In genomic region chr5:56480305-56481146, GRCh38 we compare ENCODE assay signal across 8 cellular contexts.
A peak's percentile ranks its signal among the peaks of the same experiment; 100 is the strongest.
DNase-seq lines count a peak whose midpoint lies in the region; ATAC-seq, FAIRE-seq and TF ChIP-seq lines count a peak whose summit lies in the region.

No MANE protein-coding gene starts in this region.

- ATAC-seq in HG02588 (IDR thresholded peaks at IDR 0.05; ENCODE audit: unreplicated experiment), result peak; percentile 42
- ATAC-seq in T-helper 17 cell, result peak; percentile 57
- ATAC-seq in GM19397 (IDR thresholded peaks at IDR 0.05; ENCODE audit: unreplicated experiment), result no peak

- H3K27ac ChIP-seq in colonic mucosa (peak overlapping the region; percentile 76), layer of hippocampus (ENCODE audit: low read depth, low read length) (peak overlapping the region; percentile 62), small intestine (ENCODE audit: low read depth in 1 of 2, low read length in 1 of 2) (peak overlapping the region in 1 of 2 donors; percentile 90)

- no peak for FAIRE-seq in small intestine (lab: Jason Lieb, UNC)

- H3K9me3 ChIP-seq in T-helper 17 cell (ENCODE audit: control insufficient read depth, low read length, poor library complexity, severe bottlenecking) (no peaks in the 10 kb centered on the region), colonic mucosa (no peaks in the 10 kb centered on the region), small intestine (ENCODE audit: control insufficient read depth, low read depth) (no peaks in the 10 kb centered on the region)

- H3K4me3 ChIP-seq in colonic mucosa (peak overlapping the region; percentile 40), small intestine (ENCODE audit: low read depth in 1 of 2, low read length in 2 of 2) (peak overlapping the region; percentile 37 to 50)

- H3K36me3 ChIP-seq in colonic mucosa (no peaks in the 10 kb centered on the region), small intestine (ENCODE audit: control insufficient read depth in 2 of 2, insufficient read depth in 2 of 2, low read length in 2 of 2) (no peaks in the 10 kb centered on the region)

- H3K4me1 Mint-ChIP-seq in T-helper 17 cell, result peaks cover 53% of the 10 kb centered on the region

- no peaks in the 10 kb centered on the region for H3K4me1 ChIP-seq in colonic mucosa
- no peaks in the 10 kb centered on the region for H3K4me1 ChIP-seq in small intestine (ENCODE audit: control insufficient read depth in 2 of 2, insufficient read depth in 1 of 2, low read depth in 1 of 2, low read length in 1 of 2)

- WGBS in small intestine, 3 donors, result 2 to 6% (median 5%) methylated on average over 39 to 51 of the region's 51 CpGs

- H3K27me3 Mint-ChIP-seq in T-helper 17 cell, result no peaks in the 10 kb centered on the region

- H3K4me3 Mint-ChIP-seq in T-helper 17 cell, result peak overlapping the region; percentile 92

- TF ChIP-seq CTCF in colonic mucosa (IDR thresholded peaks at IDR 0.05), result no peak

- peak overlapping the region; percentile 99 for H3K27ac Mint-ChIP-seq in T-helper 17 cell

- intact Hi-C loops in colonic mucosa (cut with DNase I), result no loop called here

- H3K9ac ChIP-seq in colonic mucosa (ENCODE audit: low read depth in 2 of 2, low read length in 2 of 2), result peak overlapping the region; percentile 46 to 51

- H3K36me3 Mint-ChIP-seq in T-helper 17 cell (ENCODE audit: low read depth), result no peaks in the 10 kb centered on the region

- DNase-seq in DMS53 (lab: John Stamatoyannopoulos, UW) (peak; percentile 53), T-helper 17 cell (peak; percentile 28 to 44 (median 33)), colonic mucosa (peak; percentile 40), small intestine (no peak), DMS79 (lab: John Stamatoyannopoulos, UW) (no peak)

- H3K27me3 ChIP-seq in colonic mucosa, result no peaks in the 10 kb centered on the region
- no peaks in the 10 kb centered on the region for H3K27me3 ChIP-seq in layer of hippocampus (ENCODE audit: control insufficient read depth, insufficient read depth, low read length)
- no peaks in the 10 kb centered on the region for H3K27me3 ChIP-seq in small intestine (ENCODE audit: control insufficient read depth in 2 of 2, insufficient read depth in 2 of 2, low read length in 2 of 2)

Comparison
In these comparisons a context has a peak if more than half of its experiments do, and no peak if none do; other contexts are left out.
1. DNase-seq: peak in DMS53 (single experiment), T-helper 17 cell (3 of 3) and colonic mucosa (single experiment); none in small intestine (single experiment) and DMS79 (single experiment).